Comparison of ENCODE assay signal across 12 cellular contexts in genomic region chr2:98759827-98760625, GRCh38. TPM values are rescaled to one million over a fixed set of nuclear protein-coding genes. Genes with fewer than 3 reads are reported as not detected.
DNase-seq lines count a peak whose midpoint lies in the region; ATAC-seq and TF ChIP-seq lines count a peak whose summit lies in the region.
"Had no signal": no experiment of that assay in that cellular context is flagged by ENCODE, and none has a peak within 500 bp of the region (broad histone marks: within the 10 kb centered on the region; RNA-seq: fewer than 3 reads in every experiment).

No MANE protein-coding gene starts in this region.

- H2AFZ ChIP-seq in OCI-LY3 (ENCODE audit: low read depth, low read length): no peak overlapping the region

- no peaks in the 10 kb centered on the region for H3K36me3 Mint-ChIP-seq in activated naive CD4-positive, alpha-beta T cell treated with anti-CD3 and anti-CD28 coated beads for 36 hours (ENCODE audit: low read depth)
- H3K36me3 Mint-ChIP-seq in central memory CD8-positive, alpha-beta T cell (ENCODE audit: insufficient read depth): peaks cover 3% of the 10 kb centered on the region
- H3K36me3 Mint-ChIP-seq in progenitor cell of endocrine pancreas (ENCODE audit: insufficient read depth): no peaks in the 10 kb centered on the region
- H3K36me3 Mint-ChIP-seq: WTC11 had no signal

- H3K79me2 ChIP-seq in OCI-LY3 (ENCODE audit: low read length): no peaks in the 10 kb centered on the region

- 0 out of 2 replicates have a peak overlapping the region, but pooled peaks have one; percentile 18 for H3K4me2 ChIP-seq in OCI-LY3 (ENCODE audit: low read length)

- no peak overlapping the region for H3K9ac ChIP-seq in OCI-LY3 (ENCODE audit: low read length)

- H3K27ac ChIP-seq in OCI-LY3 (ENCODE audit: low read length) (no peak overlapping the region), thymus (ENCODE audit: low read depth) (peak overlapping the region; percentile 31)
- H3K27ac ChIP-seq: uterus had no signal

- CTCF ChIA-PET in activated naive CD4-positive, alpha-beta T cell treated with anti-CD3 and anti-CD28 coated beads for 36 hours (lab: Charles Lee): interaction anchor here (0.6 to 1.2 kb wide), 3 partner anchors 12 to 20 kb away, joined by 3 to 4 read pairs (median 3); no protein-coding TSS in a partner anchor

- H3K27me3 ChIP-seq in OCI-LY3 (ENCODE audit: low read depth, low read length) (peaks cover 22% of the 10 kb centered on the region), thymus (ENCODE audit: control insufficient read depth, insufficient read depth) (no peaks in the 10 kb centered on the region)
- H3K27me3 ChIP-seq: uterus had no signal

- H3K9me3 ChIP-seq in OCI-LY3 (ENCODE audit: insufficient read depth, low read length) (no peaks in the 10 kb centered on the region), thymus (ENCODE audit: control insufficient read depth) (no peaks in the 10 kb centered on the region)
- H3K9me3 ChIP-seq: uterus had no signal

- H3K4me3 Mint-ChIP-seq in activated naive CD4-positive, alpha-beta T cell treated with anti-CD3 and anti-CD28 coated beads for 36 hours: no peak overlapping the region
- no peak overlapping the region for H3K4me3 Mint-ChIP-seq in central memory CD8-positive, alpha-beta T cell
- H3K4me3 Mint-ChIP-seq in progenitor cell of endocrine pancreas (ENCODE audit: low read depth): no peak overlapping the region
- H3K4me3 Mint-ChIP-seq: nephron, WTC11 had no signal

- no peak for ATAC-seq in central memory CD8-positive, alpha-beta T cell (replicated peaks; ENCODE audit: extremely low read depth, poor library complexity, severe bottlenecking)
- ATAC-seq: WTC11 had no signal

- H3K4me3 ChIP-seq in OCI-LY3 (ENCODE audit: low read length) (no peak overlapping the region), thymus (ENCODE audit: low read length) (no peak overlapping the region)
- H3K4me3 ChIP-seq: uterus had no signal

- H3K27ac Mint-ChIP-seq in activated naive CD4-positive, alpha-beta T cell treated with anti-CD3 and anti-CD28 coated beads for 36 hours: peak overlapping the region; percentile 43
- peak overlapping the region; percentile 58 for H3K27ac Mint-ChIP-seq in central memory CD8-positive, alpha-beta T cell (ENCODE audit: low read depth)
- no peak overlapping the region for H3K27ac Mint-ChIP-seq in progenitor cell of endocrine pancreas
- H3K27ac Mint-ChIP-seq: nephron, WTC11 had no signal

- no peaks in the 10 kb centered on the region for H3K27me3 Mint-ChIP-seq in activated naive CD4-positive, alpha-beta T cell treated with anti-CD3 and anti-CD28 coated beads for 36 hours (ENCODE audit: low read depth)
- no peaks in the 10 kb centered on the region for H3K27me3 Mint-ChIP-seq in central memory CD8-positive, alpha-beta T cell
- H3K27me3 Mint-ChIP-seq in progenitor cell of endocrine pancreas: no peaks in the 10 kb centered on the region

- TF ChIP-seq CTCF in OCI-LY3 (IDR thresholded peaks at IDR 0.05; ENCODE audit: low read depth, low read length) (no peak), progenitor cell of endocrine pancreas (IDR thresholded peaks at IDR 0.05; ENCODE audit: unreplicated experiment) (no peak)

- 70% methylated on average over 6 of the region's 6 CpGs for WGBS in thymus

- no peaks in the 10 kb centered on the region for H3K9me3 Mint-ChIP-seq in activated naive CD4-positive, alpha-beta T cell treated with anti-CD3 and anti-CD28 coated beads for 36 hours
- no peaks in the 10 kb centered on the region for H3K9me3 Mint-ChIP-seq in central memory CD8-positive, alpha-beta T cell
- no peaks in the 10 kb centered on the region for H3K9me3 Mint-ChIP-seq in progenitor cell of endocrine pancreas (ENCODE audit: low read depth)
- H3K9me3 Mint-ChIP-seq: nephron, WTC11 had no signal

- peaks cover 36% of the 10 kb centered on the region for H3K4me1 ChIP-seq in OCI-LY3 (ENCODE audit: low read length)
- peaks cover 14% of the 10 kb centered on the region for H3K4me1 ChIP-seq in thymus (ENCODE audit: control insufficient read depth, insufficient read depth, low read length)

- H3K4me1 Mint-ChIP-seq in activated naive CD4-positive, alpha-beta T cell treated with anti-CD3 and anti-CD28 coated beads for 36 hours (ENCODE audit: low read depth): peaks cover 58% of the 10 kb centered on the region
- H3K4me1 Mint-ChIP-seq in central memory CD8-positive, alpha-beta T cell: peaks cover 64% of the 10 kb centered on the region
- no peaks in the 10 kb centered on the region for H3K4me1 Mint-ChIP-seq in progenitor cell of endocrine pancreas (ENCODE audit: low read depth)

- intact Hi-C loops in activated naive CD4-positive, alpha-beta T cell treated with anti-CD3 and anti-CD28 coated beads for 36 hours (cut with micrococcal nuclease): loop anchor here (2.0 kb wide), 1 partner anchor 67 kb away; no protein-coding TSS in a partner anchor

- no peak for DNase-seq in activated naive CD4-positive, alpha-beta T cell treated with anti-CD3 and anti-CD28 coated beads for 36 hours
- no peak for DNase-seq in activated naive CD4-positive, alpha-beta T cell treated with Interleukin-2 at 50 U/mL for 16 hours
- no peak for DNase-seq in central memory CD8-positive, alpha-beta T cell (ENCODE audit: low spot score in 2 of 2)
- DNase-seq in NCI-H69 (lab: John Stamatoyannopoulos, UW) (no peak), progenitor cell of endocrine pancreas (ENCODE audit: low spot score, unreplicated experiment) (no peak), medulla oblongata (ENCODE audit: extremely low spot score) (no peak)
- DNase-seq: small intestine, uterus had no signal

- H3K36me3 ChIP-seq in OCI-LY3 (replicated peaks; ENCODE audit: low read depth, low read length) (no peaks in the 10 kb centered on the region), thymus (ENCODE audit: control insufficient read depth, insufficient read depth) (no peaks in the 10 kb centered on the region)
- H3K36me3 ChIP-seq: uterus had no signal

- no peaks in the 10 kb centered on the region for H4K20me1 ChIP-seq in OCI-LY3 (ENCODE audit: insufficient read depth, low read length)

RNA-seq across cellular contexts. Expression of gene MGAT4A, which starts 29.1 kb away (rescaled TPM):
- total RNA-seq in activated naive CD4-positive, alpha-beta T cell treated with anti-CD3 and anti-CD28 coated beads for 36 hours: 10 to 100 TPM; 85.5 to 87.5 TPM
- polyA plus RNA-seq in thymus: 24.4 TPM
- 33.5 and 37.6 TPM in 2 replicates for total RNA-seq in progenitor cell of endocrine pancreas
